ENCODE assay signal across 2 cellular contexts in genomic region chr1:110164951-110165350, GRCh38.
A peak's percentile ranks its signal among the peaks of the same experiment; 100 is the strongest.
TF ChIP-seq lines count a peak whose summit lies in the region.

No MANE protein-coding gene starts in this region.

TF ChIP-seq in IMR-90, 13 proteins besides CTCF, POLR2A, EP300 and RAD21:
- peak; percentile 70 for TF ChIP-seq CEBPB (IDR thresholded peaks at IDR 0.05; ENCODE audit: low read depth, low read length)
- TF ChIP-seq FOS (IDR thresholded peaks at IDR 0.05; ENCODE audit: low read depth, low read length), result no peak

TF ChIP-seq in K562, 482 proteins besides CTCF, POLR2A, EP300 and RAD21:
- TF ChIP-seq CEBPB (tag; IDR thresholded peaks at IDR 0.05), result 0 out of 2 replicates have a peak, but pooled peaks have one; percentile 17
- TF ChIP-seq PURB (CRISPR knock-in tag; IDR thresholded peaks at IDR 0.05; ENCODE audit: low read depth), result no peak
